Comparison of ENCODE assay signal across 13 cellular contexts in genomic region chr11:92670293-92670890, GRCh38.
A peak's percentile ranks its signal among the peaks of the same experiment; 100 is the strongest.
DNase-seq lines count a peak whose midpoint lies in the region; ATAC-seq and TF ChIP-seq lines count a peak whose summit lies in the region.
"Had no signal": no experiment of that assay in that cellular context is flagged by ENCODE, and none has a peak within 500 bp of the region (broad histone marks: within the 10 kb centered on the region; RNA-seq: fewer than 3 reads in every experiment).

No MANE protein-coding gene starts in this region.

- DNase-seq in SIG-M5 treated with dmso at 0.1 percent for 504 hours (lab: John Stamatoyannopoulos, UW; ENCODE audit: unreplicated experiment) = peak; percentile 2
- no peak for DNase-seq in SIG-M5 (lab: John Stamatoyannopoulos, UW)
- peak; percentile 20 for DNase-seq in NCI-H2196 (lab: John Stamatoyannopoulos, UW; ENCODE audit: unreplicated experiment)
- no peak for DNase-seq in SKM-1 (lab: John Stamatoyannopoulos, UW; ENCODE audit: unreplicated experiment)
- DNase-seq in natural killer cell treated with Interleukin-12 subunit alpha and Interleukin-12 subunit beta and Interleukin-15 and Interleukin-18, amount 100 ng/mL, for 72 hours (ENCODE audit: low spot score) = no peak
- no peak for DNase-seq in nucleus accumbens (lab: John Stamatoyannopoulos, UW)
- DNase-seq: AML-193; CD4-positive, CD25-positive, alpha-beta regulatory T cell; NCI-H187; T-helper 2 cell had no signal

- peak overlapping the region; percentile 21 for H3K27ac ChIP-seq in VCaP

- no peak for ATAC-seq in GM18868 (IDR thresholded peaks at IDR 0.05; ENCODE audit: unreplicated experiment)
- no peak for ATAC-seq in natural killer cell treated with Interleukin-12 subunit alpha and Interleukin-12 subunit beta and Interleukin-15 and Interleukin-18, amount 100 ng/mL, for 72 hours

- no peak for TF ChIP-seq CTCF in VCaP (conservative IDR thresholded peaks at IDR 0.05)

- no peak overlapping the region for H3K4me3 Mint-ChIP-seq in natural killer cell treated with Interleukin-12 subunit alpha and Interleukin-12 subunit beta and Interleukin-15 and Interleukin-18, amount 100 ng/mL, for 72 hours
- H3K4me3 Mint-ChIP-seq: CD4-positive, CD25-positive, alpha-beta regulatory T cell; IgD-negative memory B cell had no signal

- peaks cover 4% of the 10 kb centered on the region for H3K36me3 Mint-ChIP-seq in natural killer cell treated with Interleukin-12 subunit alpha and Interleukin-12 subunit beta and Interleukin-15 and Interleukin-18, amount 100 ng/mL, for 72 hours
- H3K36me3 Mint-ChIP-seq: CD4-positive, CD25-positive, alpha-beta regulatory T cell had no signal

- peaks cover 15% of the 10 kb centered on the region for H3K9me3 Mint-ChIP-seq in natural killer cell treated with Interleukin-12 subunit alpha and Interleukin-12 subunit beta and Interleukin-15 and Interleukin-18, amount 100 ng/mL, for 72 hours

- H3K27me3 Mint-ChIP-seq in natural killer cell treated with Interleukin-12 subunit alpha and Interleukin-12 subunit beta and Interleukin-15 and Interleukin-18, amount 100 ng/mL, for 72 hours = no peaks in the 10 kb centered on the region
- H3K27me3 Mint-ChIP-seq: CD4-positive, CD25-positive, alpha-beta regulatory T cell; IgD-negative memory B cell had no signal

- no peaks in the 10 kb centered on the region for H3K4me1 Mint-ChIP-seq in natural killer cell treated with Interleukin-12 subunit alpha and Interleukin-12 subunit beta and Interleukin-15 and Interleukin-18, amount 100 ng/mL, for 72 hours (ENCODE audit: low read depth in 2 of 2)
- H3K4me1 Mint-ChIP-seq: CD4-positive, CD25-positive, alpha-beta regulatory T cell; IgD-negative memory B cell had no signal

- H3K27ac Mint-ChIP-seq in natural killer cell treated with Interleukin-12 subunit alpha and Interleukin-12 subunit beta and Interleukin-15 and Interleukin-18, amount 100 ng/mL, for 72 hours = no peak overlapping the region
- H3K27ac Mint-ChIP-seq: CD4-positive, CD25-positive, alpha-beta regulatory T cell; IgD-negative memory B cell had no signal

Comparison
In these comparisons a context has a peak if more than half of its experiments do, and no peak if none do; other contexts are left out.
1. DNase-seq: peak in SIG-M5 treated with dmso at 0.1 percent for 504 hours (single experiment) and NCI-H2196 (single experiment); none in SIG-M5 (single experiment), SKM-1 (single experiment), natural killer cell treated with Interleukin-12 subunit alpha and Interleukin-12 subunit beta and Interleukin-15 and Interleukin-18, amount 100 ng/mL, for 72 hours (single experiment) and nucleus accumbens (0 of 56).